1 cellular context compared by ENCODE assay signal in the genomic region with DNA sequence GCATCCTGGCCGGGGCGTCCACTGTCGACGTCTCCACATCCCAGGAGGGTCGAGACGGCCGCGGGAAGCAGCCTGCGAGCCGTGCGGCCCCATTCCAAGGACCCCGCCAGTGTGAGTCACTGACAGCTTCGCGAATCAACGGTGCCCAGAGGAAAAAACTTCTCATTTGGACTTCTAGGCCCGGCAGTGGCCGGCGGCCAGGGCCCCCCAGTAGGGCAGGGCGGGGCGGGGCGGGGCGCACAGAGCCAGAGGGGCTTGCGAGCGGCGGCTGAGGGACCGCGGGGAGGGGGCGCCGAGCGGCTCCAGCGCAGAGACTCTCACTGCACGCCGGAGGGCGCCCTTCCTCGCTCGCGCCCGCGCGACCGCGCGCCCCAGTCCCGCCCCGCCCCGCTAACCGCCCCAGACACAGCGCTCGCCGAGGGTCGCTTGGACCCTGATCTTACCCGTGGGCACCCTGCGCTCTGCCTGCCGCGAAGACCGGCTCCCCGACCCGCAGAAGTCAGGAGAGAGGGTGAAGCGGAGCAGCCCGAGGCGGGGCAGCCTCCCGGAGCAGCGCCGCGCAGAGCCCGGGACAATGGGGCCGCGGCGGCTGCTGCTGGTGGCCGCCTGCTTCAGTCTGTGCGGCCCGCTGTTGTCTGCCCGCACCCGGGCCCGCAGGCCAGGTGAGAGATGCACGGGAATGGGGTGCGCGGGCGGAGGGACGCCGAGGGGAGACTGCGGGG.
A peak's percentile ranks its signal among the peaks of the same experiment; 100 is the strongest.
TF ChIP-seq lines count a peak whose summit lies in the region.

Gene F2R (plus strand): TSS at position 393 of the 722 bp plus-strand sequence. CDS start 182 bp downstream, at position 575.

TF ChIP-seq in HepG2, 621 proteins besides CTCF, POLR2A, EP300 and RAD21 (continued from another document and continues in another):
- TF ChIP-seq MLX (CRISPR knock-in tag; IDR thresholded peaks at IDR 0.05) (no peak), FLYWCH1 (CRISPR knock-in tag; IDR thresholded peaks at IDR 0.05) (no peak), ZNF841 (CRISPR knock-in tag; IDR thresholded peaks at IDR 0.05; ENCODE audit: borderline replicate concordance) (no peak), MBD4 (IDR thresholded peaks at IDR 0.05; ENCODE audit: borderline replicate concordance, low read length) (no peak), ARNTL (CRISPR knock-in tag; IDR thresholded peaks at IDR 0.05) (no peak), ZNF674 (CRISPR knock-in tag; IDR thresholded peaks at IDR 0.05; ENCODE audit: low read depth) (peak; percentile 24; the same call in 1 of the 2 replicates), ZNF766 (CRISPR knock-in tag; IDR thresholded peaks at IDR 0.05; ENCODE audit: borderline replicate concordance) (no peak), KDM2A (CRISPR knock-in tag; IDR thresholded peaks at IDR 0.05; ENCODE audit: borderline replicate concordance, low read depth) (peak; percentile 70; the same call in 1 of the 2 replicates), HBP1 (CRISPR knock-in tag; IDR thresholded peaks at IDR 0.05; ENCODE audit: low read depth) (no peak), TIGD3 (CRISPR knock-in tag; IDR thresholded peaks at IDR 0.05; ENCODE audit: borderline replicate concordance) (no peak), ZNF160 (CRISPR knock-in tag; IDR thresholded peaks at IDR 0.05) (no peak; the same call in 1 of the 2 replicates), NCOA5 (CRISPR knock-in tag; IDR thresholded peaks at IDR 0.05) (no peak), SP5 (CRISPR knock-in tag; IDR thresholded peaks at IDR 0.05; ENCODE audit: borderline replicate concordance, low read depth) (0 out of 2 replicates have a peak, but pooled peaks have one; percentile 25), ARID5B (CRISPR knock-in tag; IDR thresholded peaks at IDR 0.05) (peak; percentile 10; the same call in 1 of the 2 replicates), SRSF1 (optimal IDR thresholded peaks at IDR 0.05; ENCODE audit: low read depth, low read length) (no peak), PTBP1 (IDR thresholded peaks at IDR 0.05; ENCODE audit: low read depth, low read length, poor library complexity, severe bottlenecking) (no peak), ZNF619 (CRISPR knock-in tag; IDR thresholded peaks at IDR 0.05) (no peak), DRAP1 (CRISPR knock-in tag; IDR thresholded peaks at IDR 0.05) (no peak), ZNF839 (CRISPR knock-in tag; IDR thresholded peaks at IDR 0.05; ENCODE audit: borderline replicate concordance) (no peak), ZNF775 (CRISPR knock-in tag; IDR thresholded peaks at IDR 0.05; ENCODE audit: borderline replicate concordance) (0 out of 2 replicates have a peak, but pooled peaks have one; percentile 68), ZNF75D (CRISPR knock-in tag; IDR thresholded peaks at IDR 0.05; ENCODE audit: borderline replicate concordance) (no peak), ETV6 (CRISPR knock-in tag; conservative IDR thresholded peaks at IDR 0.05) (no peak), ZNF274 (CRISPR knock-in tag; IDR thresholded peaks at IDR 0.05) (no peak; the same call in 1 of the 2 replicates), RBM39 (IDR thresholded peaks at IDR 0.05; ENCODE audit: low read depth, low read length, poor library complexity, severe bottlenecking) (peak; percentile 83), ZSCAN9 (CRISPR knock-in tag; IDR thresholded peaks at IDR 0.05; ENCODE audit: borderline replicate concordance) (no peak), U2AF2 (IDR thresholded peaks at IDR 0.05; ENCODE audit: low read depth, low read length) (no peak), RBFOX2 (IDR thresholded peaks at IDR 0.05; ENCODE audit: low read depth, low read length) (peak; percentile 71), NFE2L1 (CRISPR knock-in tag; IDR thresholded peaks at IDR 0.05; ENCODE audit: borderline replicate concordance) (no peak), ZNF234 (CRISPR knock-in tag; conservative IDR thresholded peaks at IDR 0.05) (0 out of 2 replicates have a peak, but pooled peaks have one; percentile 32), ZNF703 (CRISPR knock-in tag; IDR thresholded peaks at IDR 0.05; ENCODE audit: borderline replicate concordance) (no peak), ZNF530 (CRISPR knock-in tag; IDR thresholded peaks at IDR 0.05; ENCODE audit: low read depth) (no peak), ZBTB46 (CRISPR knock-in tag; IDR thresholded peaks at IDR 0.05; ENCODE audit: borderline replicate concordance) (0 out of 2 replicates have a peak, but pooled peaks have one; percentile 37), RARA (CRISPR knock-in tag; IDR thresholded peaks at IDR 0.05) (no peak), ZNF768 (CRISPR knock-in tag; IDR thresholded peaks at IDR 0.05) (peak; percentile 49), NFRKB (IDR thresholded peaks at IDR 0.05) (no peak), ATF7-NPFF (CRISPR knock-in tag; IDR thresholded peaks at IDR 0.05; ENCODE audit: low read depth) (no peak), CBX1 (IDR thresholded peaks at IDR 0.05; ENCODE audit: low read depth) (no peak), RFXAP (CRISPR knock-in tag; IDR thresholded peaks at IDR 0.05; ENCODE audit: borderline replicate concordance) (no peak), CREB1 (IDR thresholded peaks at IDR 0.05) (no peak), CREB1 (CRISPR knock-in tag; IDR thresholded peaks at IDR 0.05) (no peak), ZIK1 (CRISPR knock-in tag; IDR thresholded peaks at IDR 0.05; ENCODE audit: borderline replicate concordance, low read depth) (peak; percentile 72; the same call in 1 of the 2 replicates), ATF7 (IDR thresholded peaks at IDR 0.05) (no peak), ATF7 (CRISPR knock-in tag; IDR thresholded peaks at IDR 0.05) (no peak), ZNF709 (CRISPR knock-in tag; IDR thresholded peaks at IDR 0.05) (no peak; the same call in 1 of the 2 replicates), TFAP4 (IDR thresholded peaks at IDR 0.05; ENCODE audit: borderline replicate concordance, low read depth) (no peak), NFATC3 (CRISPR knock-in tag; IDR thresholded peaks at IDR 0.05) (no peak), PHF8 (CRISPR knock-in tag; IDR thresholded peaks at IDR 0.05) (peak; percentile 74), ZNF7 (CRISPR knock-in tag; IDR thresholded peaks at IDR 0.05) (no peak), PHF20 (CRISPR knock-in tag; IDR thresholded peaks at IDR 0.05) (no peak), TEF (CRISPR knock-in tag; IDR thresholded peaks at IDR 0.05) (no peak)
- TF ChIP-seq, protein P1, sequence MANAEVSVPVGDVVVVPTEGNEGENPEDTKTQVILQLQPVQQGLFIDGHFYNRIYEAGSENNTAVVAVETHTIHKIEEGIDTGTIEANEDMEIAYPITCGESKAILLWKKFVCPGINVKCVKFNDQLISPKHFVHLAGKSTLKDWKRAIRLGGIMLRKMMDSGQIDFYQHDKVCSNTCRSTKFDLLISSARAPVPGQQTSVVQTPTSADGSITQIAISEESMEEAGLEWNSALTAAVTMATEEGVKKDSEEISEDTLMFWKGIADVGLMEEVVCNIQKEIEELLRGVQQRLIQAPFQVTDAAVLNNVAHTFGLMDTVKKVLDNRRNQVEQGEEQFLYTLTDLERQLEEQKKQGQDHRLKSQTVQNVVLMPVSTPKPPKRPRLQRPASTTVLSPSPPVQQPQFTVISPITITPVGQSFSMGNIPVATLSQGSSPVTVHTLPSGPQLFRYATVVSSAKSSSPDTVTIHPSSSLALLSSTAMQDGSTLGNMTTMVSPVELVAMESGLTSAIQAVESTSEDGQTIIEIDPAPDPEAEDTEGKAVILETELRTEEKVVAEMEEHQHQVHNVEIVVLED (CRISPR knock-in tag; IDR thresholded peaks at IDR 0.05; ENCODE audit: borderline replicate concordance): 0 out of 2 replicates have a peak, but pooled peaks have one; percentile 34
- TF ChIP-seq, protein P2, sequence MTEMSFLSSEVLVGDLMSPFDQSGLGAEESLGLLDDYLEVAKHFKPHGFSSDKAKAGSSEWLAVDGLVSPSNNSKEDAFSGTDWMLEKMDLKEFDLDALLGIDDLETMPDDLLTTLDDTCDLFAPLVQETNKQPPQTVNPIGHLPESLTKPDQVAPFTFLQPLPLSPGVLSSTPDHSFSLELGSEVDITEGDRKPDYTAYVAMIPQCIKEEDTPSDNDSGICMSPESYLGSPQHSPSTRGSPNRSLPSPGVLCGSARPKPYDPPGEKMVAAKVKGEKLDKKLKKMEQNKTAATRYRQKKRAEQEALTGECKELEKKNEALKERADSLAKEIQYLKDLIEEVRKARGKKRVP (CRISPR knock-in tag; IDR thresholded peaks at IDR 0.05): 0 out of 4 replicates have a peak, but pooled peaks of 1 of the 2 experiments have one; percentile 13
- TF ChIP-seq, protein P3, sequence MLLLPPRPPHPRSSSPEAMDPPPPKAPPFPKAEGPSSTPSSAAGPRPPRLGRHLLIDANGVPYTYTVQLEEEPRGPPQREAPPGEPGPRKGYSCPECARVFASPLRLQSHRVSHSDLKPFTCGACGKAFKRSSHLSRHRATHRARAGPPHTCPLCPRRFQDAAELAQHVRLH (CRISPR knock-in tag; IDR thresholded peaks at IDR 0.05; ENCODE audit: borderline replicate concordance, low read depth): peak; percentile 31; the same call in 1 of the 2 replicates
